ENCODE assay signal across 9 cellular contexts in genomic region chr4:1939664-1940509, GRCh38.
A peak's percentile ranks its signal among the peaks of the same experiment; 100 is the strongest.
DNase-seq lines count a peak whose midpoint lies in the region; ATAC-seq and TF ChIP-seq lines count a peak whose summit lies in the region.
"Had no signal": no experiment of that assay in that cellular context is flagged by ENCODE, and none has a peak within 500 bp of the region (broad histone marks: within the 10 kb centered on the region; RNA-seq: fewer than 3 reads in every experiment).

No MANE protein-coding gene starts in this region.

- DNase-seq in DMS 273 (lab: John Stamatoyannopoulos, UW; ENCODE audit: unreplicated experiment) = peak; percentile 26
- DNase-seq in DMS 273 treated with DMSO at 0.1 percent for 48 hours (lab: John Stamatoyannopoulos, UW) = no peak
- no peak for DNase-seq in RWPE2 (ENCODE audit: low spot score)
- peak; percentile 86 for DNase-seq in fibroblast of pulmonary artery (ENCODE audit: low read depth)
- DNase-seq in renal cortical epithelial cell (ENCODE audit: low read depth) = peak; percentile 91
- DNase-seq in head of caudate nucleus = no peak
- DNase-seq in foreskin melanocyte = no peak
- DNase-seq in DMS53 (lab: John Stamatoyannopoulos, UW) = no peak
- DNase-seq: upper lobe of right lung had no signal

- peak overlapping the region; percentile 50 for H3K27ac ChIP-seq in RWPE2 (ENCODE audit: poor library complexity, severe bottlenecking)
- H3K27ac ChIP-seq: upper lobe of right lung had no signal

- H3K36me3 ChIP-seq in RWPE2 (ENCODE audit: low read depth) = peaks cover 84% of the 10 kb centered on the region

- no peak for TF ChIP-seq CTCF in RWPE2 (IDR thresholded peaks at IDR 0.05; ENCODE audit: poor library complexity, severe bottlenecking)
- no peak for TF ChIP-seq CTCF in fibroblast of pulmonary artery (IDR thresholded peaks at IDR 0.05; ENCODE audit: low read length, missing control alignments)

- intact Hi-C loops in head of caudate nucleus (cut with DNase I) = no loop called here

- peaks cover 22% of the 10 kb centered on the region for H3K4me1 ChIP-seq in RWPE2 (ENCODE audit: insufficient read depth, poor library complexity, severe bottlenecking)
- H3K4me1 ChIP-seq: upper lobe of right lung had no signal

- no peaks in the 10 kb centered on the region for H3K9me3 ChIP-seq in RWPE2 (ENCODE audit: severe bottlenecking)
- H3K9me3 ChIP-seq: upper lobe of right lung had no signal

- H3K27me3 ChIP-seq in RWPE2 (ENCODE audit: insufficient read depth, poor library complexity, severe bottlenecking) = no peaks in the 10 kb centered on the region
- H3K27me3 ChIP-seq: upper lobe of right lung had no signal

- peak; percentile 95 for ATAC-seq in RWPE2 (ENCODE audit: low read depth)
- ATAC-seq: upper lobe of right lung had no signal

- H3K4me3 ChIP-seq in RWPE2 (ENCODE audit: severe bottlenecking) = no peak overlapping the region
- no peak overlapping the region for H3K4me3 ChIP-seq in fibroblast of pulmonary artery (replicated peaks; ENCODE audit: low read depth, low read length)
- H3K4me3 ChIP-seq: upper lobe of right lung had no signal

Comparison
In these comparisons a context has a peak if more than half of its experiments do, and no peak if none do; other contexts are left out.
1. DNase-seq: peak in DMS 273 (single experiment), fibroblast of pulmonary artery (single experiment) and renal cortical epithelial cell (single experiment); none in DMS 273 treated with DMSO at 0.1 percent for 48 hours (single experiment), RWPE2 (single experiment), head of caudate nucleus (0 of 42), foreskin melanocyte (single experiment) and DMS53 (single experiment).